Comparison of ENCODE assay signal across 19 cellular contexts in genomic region chr6:112464901-112465661, GRCh38.
"Had no signal": no experiment of that assay in that cellular context is flagged by ENCODE, and none has a peak within 500 bp of the region (broad histone marks: within the 10 kb centered on the region; RNA-seq: fewer than 3 reads in every experiment).

No MANE protein-coding gene starts in this region.

- H3K4me3 Mint-ChIP-seq: activated CD4-positive, alpha-beta memory T cell treated with anti-CD3 and anti-CD28 coated beads, Interleukin-2, amount 10 ng/mL, durations not matched to agents 7 days and 5 days; activated CD8-positive, alpha-beta memory T cell treated with anti-CD3 and anti-CD28 coated beads, Interleukin-2, amount 10 ng/mL, durations not matched to agents 7 days and 5 days; activated naive CD8-positive, alpha-beta T cell; brain; effector memory CD8-positive, alpha-beta T cell; naive B cell; stimulated activated memory B cell treated with anti-CD40 and anti-IgM and Interleukin-4, amounts not matched to agents 10 μg/mL and 1 μg/mL and 100 μg/mL, for 72 hours; WTC11 had no signal

- H3K27ac ChIP-seq: gastrocnemius medialis, neutrophil, parathyroid adenoma, testis, upper lobe of right lung had no signal

- H2AFZ ChIP-seq: parathyroid adenoma had no signal

- H3K4me3 ChIP-seq: gastrocnemius medialis, testis, upper lobe of right lung had no signal

- H3K27me3 Mint-ChIP-seq: activated CD4-positive, alpha-beta memory T cell treated with anti-CD3 and anti-CD28 coated beads, Interleukin-2, amount 10 ng/mL, durations not matched to agents 7 days and 5 days; activated CD8-positive, alpha-beta memory T cell treated with anti-CD3 and anti-CD28 coated beads, Interleukin-2, amount 10 ng/mL, durations not matched to agents 7 days and 5 days; activated naive CD8-positive, alpha-beta T cell; brain; effector memory CD8-positive, alpha-beta T cell; naive B cell; stimulated activated memory B cell treated with anti-CD40 and anti-IgM and Interleukin-4, amounts not matched to agents 10 μg/mL and 1 μg/mL and 100 μg/mL, for 72 hours had no signal

- H3K9me3 ChIP-seq: gastrocnemius medialis, neutrophil, testis, upper lobe of right lung had no signal

- H3K4me1 ChIP-seq: gastrocnemius medialis, parathyroid adenoma, testis, upper lobe of right lung had no signal

- H3K27ac Mint-ChIP-seq: activated CD4-positive, alpha-beta memory T cell treated with anti-CD3 and anti-CD28 coated beads, Interleukin-2, amount 10 ng/mL, durations not matched to agents 7 days and 5 days; activated CD8-positive, alpha-beta memory T cell treated with anti-CD3 and anti-CD28 coated beads, Interleukin-2, amount 10 ng/mL, durations not matched to agents 7 days and 5 days; activated naive CD8-positive, alpha-beta T cell; brain; effector memory CD8-positive, alpha-beta T cell; naive B cell; stimulated activated memory B cell treated with anti-CD40 and anti-IgM and Interleukin-4, amounts not matched to agents 10 μg/mL and 1 μg/mL and 100 μg/mL, for 72 hours; WTC11 had no signal

- DNase-seq: activated CD4-positive, alpha-beta memory T cell treated with anti-CD3 and anti-CD28 coated beads, Interleukin-2, amount 10 ng/mL, durations not matched to agents 7 days and 5 days; activated CD4-positive, alpha-beta T cell treated with anti-CD3 and anti-CD28 coated beads for 48 hours; activated CD8-positive, alpha-beta memory T cell treated with anti-CD3 and anti-CD28 coated beads, Interleukin-2, amount 10 ng/mL, durations not matched to agents 7 days and 5 days; caudate nucleus; effector memory CD8-positive, alpha-beta T cell; gastrocnemius medialis; head of caudate nucleus; left ventricle myocardium superior; naive B cell; stimulated activated CD4-positive, alpha-beta T cell treated with anti-CD3 and anti-CD28 coated beads, Interleukin-4, amount 100 ng/mL, for 4 hours; testis; upper lobe of right lung had no signal

- H3K9me3 Mint-ChIP-seq: activated CD4-positive, alpha-beta memory T cell treated with anti-CD3 and anti-CD28 coated beads, Interleukin-2, amount 10 ng/mL, durations not matched to agents 7 days and 5 days; effector memory CD8-positive, alpha-beta T cell; WTC11 had no signal

- H3K36me3 ChIP-seq: gastrocnemius medialis, neutrophil, upper lobe of right lung had no signal

- H3K36me3 Mint-ChIP-seq: activated CD8-positive, alpha-beta memory T cell treated with anti-CD3 and anti-CD28 coated beads, Interleukin-2, amount 10 ng/mL, durations not matched to agents 7 days and 5 days; activated naive CD8-positive, alpha-beta T cell; brain; naive B cell; stimulated activated memory B cell treated with anti-CD40 and anti-IgM and Interleukin-4, amounts not matched to agents 10 μg/mL and 1 μg/mL and 100 μg/mL, for 72 hours; WTC11 had no signal

- H3K27me3 ChIP-seq: gastrocnemius medialis, neutrophil, testis, upper lobe of right lung had no signal

- H3K79me2 ChIP-seq: parathyroid adenoma had no signal

- ATAC-seq: activated CD8-positive, alpha-beta memory T cell treated with anti-CD3 and anti-CD28 coated beads, Interleukin-2, amount 10 ng/mL, durations not matched to agents 7 days and 5 days; effector memory CD8-positive, alpha-beta T cell; gastrocnemius medialis; left ventricle myocardium superior; sciatic nerve; stimulated activated memory B cell treated with anti-CD40 and anti-IgM and Interleukin-4, amounts not matched to agents 10 μg/mL and 1 μg/mL and 100 μg/mL, for 72 hours; upper lobe of right lung; WTC11 had no signal

- H3K4me1 Mint-ChIP-seq: activated CD4-positive, alpha-beta memory T cell treated with anti-CD3 and anti-CD28 coated beads, Interleukin-2, amount 10 ng/mL, durations not matched to agents 7 days and 5 days; activated CD8-positive, alpha-beta memory T cell treated with anti-CD3 and anti-CD28 coated beads, Interleukin-2, amount 10 ng/mL, durations not matched to agents 7 days and 5 days; stimulated activated memory B cell treated with anti-CD40 and anti-IgM and Interleukin-4, amounts not matched to agents 10 μg/mL and 1 μg/mL and 100 μg/mL, for 72 hours; WTC11 had no signal
